Comparison of ENCODE assay signal across 27 cellular contexts in the genomic region with DNA sequence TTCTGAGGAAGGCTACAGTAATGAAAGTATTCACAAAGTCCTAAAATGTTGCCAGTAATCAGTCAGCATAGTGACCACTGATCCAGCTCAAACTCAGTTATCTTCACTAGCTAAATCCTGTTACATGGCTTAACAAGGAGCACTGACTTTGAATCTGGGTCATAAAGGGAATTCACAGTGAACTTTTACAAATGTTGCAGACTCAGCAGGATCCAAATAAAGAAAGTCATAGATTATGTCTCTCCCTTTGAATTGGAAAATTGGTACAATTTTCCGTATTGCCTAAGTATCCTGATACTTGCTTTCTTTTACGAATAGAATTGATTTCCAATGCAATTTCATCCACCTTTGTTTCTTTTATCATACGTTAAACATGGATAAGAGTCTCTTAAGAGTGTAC.
"Had no signal": no experiment of that assay in that cellular context is flagged by ENCODE, and none has a peak within 500 bp of the region (broad histone marks: within the 10 kb centered on the region; RNA-seq: fewer than 3 reads in every experiment).

No MANE protein-coding gene starts in this region.

- H3K27me3 ChIP-seq: left lung, pancreas, sigmoid colon, spleen, suprapubic skin, tibial artery, upper lobe of right lung had no signal

- H3K4me3 ChIP-seq: left lung, lower lobe of right lung, pancreas, prostate gland, sigmoid colon, spleen, suprapubic skin, thoracic aorta, tibial artery, upper lobe of right lung had no signal

- H3K27ac ChIP-seq: left lung, lower lobe of right lung, pancreas, prostate gland, sigmoid colon, spleen, suprapubic skin, thoracic aorta, tibial artery, upper lobe of right lung had no signal

- H3K36me3 ChIP-seq: left lung, lower lobe of right lung, pancreas, prostate gland, sigmoid colon, spleen, suprapubic skin, thoracic aorta, tibial artery, upper lobe of right lung had no signal

- FAIRE-seq: islet of Langerhans, kidney, pancreas, small intestine had no signal

- H3K9me3 ChIP-seq: left lung, lower lobe of right lung, pancreas, prostate gland, sigmoid colon, spleen, suprapubic skin, thoracic aorta, tibial artery, upper lobe of right lung had no signal

- H3K4me1 ChIP-seq: left lung, lower lobe of right lung, pancreas, prostate gland, sigmoid colon, spleen, suprapubic skin, tibial artery, upper lobe of right lung had no signal

- DNase-seq: hypothalamus; immature natural killer cell; kidney; left colon; left lung; lower lobe of right lung; mammary epithelial cell; mesenchymal stem cell; naive thymus-derived CD8-positive, alpha-beta T cell; nucleus accumbens; pancreas; posterior cingulate gyrus; retina; right cardiac atrium; sigmoid colon; small intestine; spleen; stimulated activated CD4-positive, alpha-beta T cell treated with anti-CD3 and anti-CD28 coated beads, Interleukin-4, amount 100 ng/mL, for 24 hours; stimulated activated naive CD4-positive, alpha-beta T cell; tibial artery; trophoblast cell; upper lobe of right lung had no signal

- ATAC-seq: left colon; left lung; lower lobe of right lung; naive thymus-derived CD8-positive, alpha-beta T cell; pancreas; right cardiac atrium; stimulated activated effector memory CD8-positive, alpha-beta T cell treated with anti-CD3 and anti-CD28 coated beads, Interleukin-12 subunit alpha, Interleukin-12 subunit beta, amount 100 ng/mL, for 72 hours; upper lobe of right lung had no signal
